Comparison of ENCODE assay signal across 9 cellular contexts in the genomic region with DNA sequence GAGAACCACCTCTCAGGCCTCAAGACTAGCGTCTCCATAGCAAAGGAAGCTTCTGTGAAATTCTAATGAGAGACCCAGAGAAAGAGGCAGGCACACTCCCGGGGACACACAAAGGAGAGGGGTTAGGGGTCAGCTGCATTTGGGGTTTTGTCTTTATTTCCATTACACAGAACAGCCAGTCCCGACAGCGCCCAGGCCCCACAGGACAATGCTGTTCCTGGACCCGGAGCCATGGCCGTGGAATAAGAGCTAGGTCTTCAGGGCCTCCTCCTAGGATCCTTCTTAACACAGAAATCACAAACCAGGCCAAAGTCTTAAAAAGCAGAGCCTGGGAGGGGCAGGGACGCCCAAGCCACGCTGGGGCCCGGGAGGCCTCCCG. TPM values are rescaled to one million over a fixed set of nuclear protein-coding genes. Genes with fewer than 3 reads are reported as not detected.
DNase-seq lines count a peak whose midpoint lies in the region.
"Had no signal": no experiment of that assay in that cellular context is flagged by ENCODE, and none has a peak within 500 bp of the region (broad histone marks: within the 10 kb centered on the region; RNA-seq: fewer than 3 reads in every experiment).

No MANE protein-coding gene starts in this region.

- H3K4me3 ChIP-seq in HAP-1 (peak overlapping the region; percentile 30), iPS DF 6.9 (ENCODE audit: low read length) (peak overlapping the region; percentile 35; the same call in 1 of the 2 replicates), skin epidermis (peak overlapping the region; percentile 28 to 43 (median 34))

- H3K9me3 ChIP-seq in HAP-1 (no peaks in the 10 kb centered on the region), iPS DF 6.9 (ENCODE audit: control insufficient read depth, insufficient read depth, low read length) (no peaks in the 10 kb centered on the region)

- peak overlapping the region; percentile 72 for H3K4me3 Mint-ChIP-seq in activated T-helper 1 cell treated with anti-CD3 and anti-CD28 coated beads, Interleukin-12 subunit alpha, Interleukin-12 subunit beta, Interleukin-2, Interleukin-4 antibody, amounts not matched to agents 30 ng/mL and 10 ng/mL and 1 ng/mL, durations not matched to agents 14 hours and 24 hours and 36 hours

- H3K36me3 ChIP-seq in HAP-1 (replicated peaks) = no peaks in the 10 kb centered on the region
- no peaks in the 10 kb centered on the region for H3K36me3 ChIP-seq in iPS DF 6.9 (ENCODE audit: control insufficient read depth, insufficient read depth, low read length)

- peaks cover 20% of the 10 kb centered on the region for H3K4me1 Mint-ChIP-seq in activated T-helper 1 cell treated with anti-CD3 and anti-CD28 coated beads, Interleukin-12 subunit alpha, Interleukin-12 subunit beta, Interleukin-2, Interleukin-4 antibody, amounts not matched to agents 30 ng/mL and 10 ng/mL and 1 ng/mL, durations not matched to agents 14 hours and 24 hours and 36 hours (ENCODE audit: low read depth)

- WGBS in iPS DF 6.9 (ENCODE audit: insufficient coverage, insufficient read length) = no CpG with 5 or more reads among the region's 10 CpGs

- H3K27ac ChIP-seq in iPS DF 6.9 (ENCODE audit: low read length) = no peak overlapping the region
- peak overlapping the region in 20 of 21 experiments; percentile 73 to 98 (median 92) for H3K27ac ChIP-seq in skin epidermis

- peaks cover 6% of the 10 kb centered on the region for H3K27me3 Mint-ChIP-seq in activated T-helper 1 cell treated with anti-CD3 and anti-CD28 coated beads, Interleukin-12 subunit alpha, Interleukin-12 subunit beta, Interleukin-2, Interleukin-4 antibody, amounts not matched to agents 30 ng/mL and 10 ng/mL and 1 ng/mL, durations not matched to agents 14 hours and 24 hours and 36 hours (ENCODE audit: insufficient read depth)

- H3K4me1 ChIP-seq in HAP-1 (peaks cover 13% of the 10 kb centered on the region), iPS DF 6.9 (ENCODE audit: control insufficient read depth, insufficient read depth, low read length) (peaks cover 3% of the 10 kb centered on the region)

- H3K9me3 Mint-ChIP-seq in activated T-helper 1 cell treated with anti-CD3 and anti-CD28 coated beads, Interleukin-12 subunit alpha, Interleukin-12 subunit beta, Interleukin-2, Interleukin-4 antibody, amounts not matched to agents 30 ng/mL and 10 ng/mL and 1 ng/mL, durations not matched to agents 14 hours and 24 hours and 36 hours = no peaks in the 10 kb centered on the region

- in situ Hi-C loops in HAP-1 (cut with MboI; ENCODE audit: low sequenced_read_pairs) = no loop called here

- intact Hi-C loops in activated T-helper 1 cell treated with anti-CD3 and anti-CD28 coated beads, Interleukin-12 subunit alpha, Interleukin-12 subunit beta, Interleukin-2, Interleukin-4 antibody, amounts not matched to agents 30 ng/mL and 10 ng/mL and 1 ng/mL, durations not matched to agents 14 hours and 24 hours and 36 hours (cut with micrococcal nuclease) = no loop called here

- peak overlapping the region; percentile 59 for H3K27ac Mint-ChIP-seq in activated T-helper 1 cell treated with anti-CD3 and anti-CD28 coated beads, Interleukin-12 subunit alpha, Interleukin-12 subunit beta, Interleukin-2, Interleukin-4 antibody, amounts not matched to agents 30 ng/mL and 10 ng/mL and 1 ng/mL, durations not matched to agents 14 hours and 24 hours and 36 hours

- H3K27me3 ChIP-seq in HAP-1 (ENCODE audit: low read depth) (no peaks in the 10 kb centered on the region), iPS DF 6.9 (ENCODE audit: control insufficient read depth, insufficient read depth, low read length) (no peaks in the 10 kb centered on the region)

- no peaks in the 10 kb centered on the region for H3K36me3 Mint-ChIP-seq in activated T-helper 1 cell treated with anti-CD3 and anti-CD28 coated beads, Interleukin-12 subunit alpha, Interleukin-12 subunit beta, Interleukin-2, Interleukin-4 antibody, amounts not matched to agents 30 ng/mL and 10 ng/mL and 1 ng/mL, durations not matched to agents 14 hours and 24 hours and 36 hours (ENCODE audit: low read depth)

- DNase-seq in HAP-1 (ENCODE audit: low spot score in 2 of 2) (peak in 1 of 2 experiments; percentile 27), iPS DF 6.9 (ENCODE audit: low read depth, low spot score) (no peak), GM19240 (ENCODE audit: insufficient read length, low spot score) (no peak), DMS 273 (lab: John Stamatoyannopoulos, UW; ENCODE audit: unreplicated experiment) (no peak), T1000 (lab: John Stamatoyannopoulos, UW) (no peak), NCI-H446 treated with DMSO at 0.1 percent for 48 hours (lab: John Stamatoyannopoulos, UW) (no peak)
- no peak for DNase-seq in activated T-helper 1 cell treated with anti-CD3 and anti-CD28 coated beads, Interleukin-12 subunit alpha, Interleukin-12 subunit beta, Interleukin-2, Interleukin-4 antibody, amounts not matched to agents 30 ng/mL and 10 ng/mL and 1 ng/mL, durations not matched to agents 14 hours and 24 hours and 36 hours (ENCODE audit: low spot score)
- DNase-seq: NCI-H1694 had no signal

RNA-seq across cellular contexts. Expression of gene KCTD15, which starts 22.8 kb away (rescaled TPM):
- 12.5 and 12.6 TPM in 2 replicates for total RNA-seq in activated T-helper 1 cell treated with anti-CD3 and anti-CD28 coated beads, Interleukin-12 subunit alpha, Interleukin-12 subunit beta, Interleukin-2, Interleukin-4 antibody, amounts not matched to agents 30 ng/mL and 10 ng/mL and 1 ng/mL, durations not matched to agents 14 hours and 24 hours and 36 hours
